1 cellular context compared by ENCODE assay signal in the genomic region with DNA sequence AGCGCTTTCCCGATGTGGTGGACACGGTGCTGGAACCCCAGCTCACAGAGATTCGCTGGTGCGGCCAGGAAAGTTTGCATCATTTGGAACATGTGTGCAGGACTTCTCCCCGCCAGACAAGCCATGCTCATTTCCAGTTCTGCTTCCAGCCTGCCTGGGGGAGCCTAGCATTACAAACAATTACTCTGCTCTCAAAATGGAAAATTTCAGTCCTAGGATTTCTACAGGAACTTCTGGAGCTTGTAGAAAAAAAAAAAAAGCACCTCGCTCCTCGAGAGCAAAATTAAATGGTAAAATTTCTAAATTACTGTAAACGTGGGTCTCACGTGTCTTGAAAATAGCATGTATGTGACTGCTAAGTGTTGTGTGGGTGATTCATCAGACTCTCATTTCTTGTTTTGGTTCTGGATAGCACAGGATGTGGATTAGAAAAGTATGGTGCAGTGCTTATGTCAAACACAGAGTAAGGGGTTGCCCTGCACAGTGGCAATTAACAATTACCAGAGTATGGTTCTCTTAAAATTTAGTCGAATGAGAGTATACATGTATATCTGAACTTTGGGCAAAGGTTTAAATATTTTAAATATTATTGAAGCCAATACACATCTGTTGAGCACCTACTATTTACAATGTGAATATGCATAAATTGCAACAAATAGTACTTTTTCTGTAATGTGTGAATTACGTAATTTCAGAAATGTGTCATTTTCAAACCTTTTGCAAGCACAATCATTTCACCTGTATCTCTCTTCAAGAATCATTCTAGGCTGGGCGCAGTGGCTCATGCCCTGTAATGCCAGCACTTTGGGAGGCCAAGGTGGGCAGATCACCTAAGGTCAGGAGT.
TF ChIP-seq lines count a peak whose summit lies in the region.

No MANE protein-coding gene starts in this region.

TF ChIP-seq in GM12878, 131 proteins besides CTCF, POLR2A, EP300 and RAD21 (continued from another document and continues in another):
- TF ChIP-seq, protein P1, sequence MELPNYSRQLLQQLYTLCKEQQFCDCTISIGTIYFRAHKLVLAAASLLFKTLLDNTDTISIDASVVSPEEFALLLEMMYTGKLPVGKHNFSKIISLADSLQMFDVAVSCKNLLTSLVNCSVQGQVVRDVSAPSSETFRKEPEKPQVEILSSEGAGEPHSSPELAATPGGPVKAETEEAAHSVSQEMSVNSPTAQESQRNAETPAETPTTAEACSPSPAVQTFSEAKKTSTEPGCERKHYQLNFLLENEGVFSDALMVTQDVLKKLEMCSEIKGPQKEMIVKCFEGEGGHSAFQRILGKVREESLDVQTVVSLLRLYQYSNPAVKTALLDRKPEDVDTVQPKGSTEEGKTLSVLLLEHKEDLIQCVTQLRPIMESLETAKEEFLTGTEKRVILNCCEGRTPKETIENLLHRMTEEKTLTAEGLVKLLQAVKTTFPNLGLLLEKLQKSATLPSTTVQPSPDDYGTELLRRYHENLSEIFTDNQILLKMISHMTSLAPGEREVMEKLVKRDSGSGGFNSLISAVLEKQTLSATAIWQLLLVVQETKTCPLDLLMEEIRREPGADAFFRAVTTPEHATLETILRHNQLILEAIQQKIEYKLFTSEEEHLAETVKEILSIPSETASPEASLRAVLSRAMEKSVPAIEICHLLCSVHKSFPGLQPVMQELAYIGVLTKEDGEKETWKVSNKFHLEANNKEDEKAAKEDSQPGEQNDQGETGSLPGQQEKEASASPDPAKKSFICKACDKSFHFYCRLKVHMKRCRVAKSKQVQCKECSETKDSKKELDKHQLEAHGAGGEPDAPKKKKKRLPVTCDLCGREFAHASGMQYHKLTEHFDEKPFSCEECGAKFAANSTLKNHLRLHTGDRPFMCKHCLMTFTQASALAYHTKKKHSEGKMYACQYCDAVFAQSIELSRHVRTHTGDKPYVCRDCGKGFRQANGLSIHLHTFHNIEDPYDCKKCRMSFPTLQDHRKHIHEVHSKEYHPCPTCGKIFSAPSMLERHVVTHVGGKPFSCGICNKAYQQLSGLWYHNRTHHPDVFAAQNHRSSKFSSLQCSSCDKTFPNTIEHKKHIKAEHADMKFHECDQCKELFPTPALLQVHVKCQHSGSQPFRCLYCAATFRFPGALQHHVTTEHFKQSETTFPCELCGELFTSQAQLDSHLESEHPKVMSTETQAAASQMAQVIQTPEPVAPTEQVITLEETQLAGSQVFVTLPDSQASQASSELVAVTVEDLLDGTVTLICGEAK (IDR thresholded peaks at IDR 0.05; ENCODE audit: borderline replicate concordance): no peak
- TF ChIP-seq TCF7 (IDR thresholded peaks at IDR 0.05; ENCODE audit: borderline replicate concordance) (no peak), IRF4 (IDR thresholded peaks at IDR 0.05; ENCODE audit: low read depth, low read length) (0 out of 2 replicates have a peak, but pooled peaks have one; percentile 10), SMARCA5 (IDR thresholded peaks at IDR 0.05) (no peak), CBFB (IDR thresholded peaks at IDR 0.05; ENCODE audit: low read depth) (peak; percentile 35; the same call in 1 of the 2 replicates), SIX5 (IDR thresholded peaks at IDR 0.05; ENCODE audit: low read depth, low read length, severe bottlenecking) (no peak), RB1 (IDR thresholded peaks at IDR 0.05; ENCODE audit: borderline replicate concordance) (no peak), NFYA (IDR thresholded peaks at IDR 0.05; ENCODE audit: borderline replicate concordance, low read depth, low read length) (no peak), HCFC1 (IDR thresholded peaks at IDR 0.05; ENCODE audit: low read length) (no peak), MEF2A (IDR thresholded peaks at IDR 0.05; ENCODE audit: insufficient read depth, low read depth, low read length) (no peak), PAX8 (IDR thresholded peaks at IDR 0.05) (no peak), TAF1 (IDR thresholded peaks at IDR 0.05; ENCODE audit: borderline replicate concordance, low read depth, low read length) (no peak), STAT1 (conservative IDR thresholded peaks at IDR 0.05) (no peak), SMC3 (IDR thresholded peaks at IDR 0.05; ENCODE audit: borderline replicate concordance, low read length) (no peak), FOXM1 (IDR thresholded peaks at IDR 0.05; ENCODE audit: low read depth, low read length) (peak; percentile 78; the same call in 1 of the 2 replicates), RUNX3 (IDR thresholded peaks at IDR 0.05; ENCODE audit: low read length) (peak; percentile 65), BACH1 (IDR thresholded peaks at IDR 0.05; ENCODE audit: borderline replicate concordance) (no peak; the same call in 1 of the 2 replicates), NRF1 (conservative IDR thresholded peaks at IDR 0.05; ENCODE audit: low read depth, low read length) (no peak), MEF2B (IDR thresholded peaks at IDR 0.05; ENCODE audit: partially characterized antibody, poor library complexity, severe bottlenecking) (peak; percentile 67), SPI1 (IDR thresholded peaks at IDR 0.05; ENCODE audit: borderline replicate concordance, insufficient read depth, low read depth, low read length) (peak; percentile 28; the same call in 1 of the 2 replicates), CHD2 (IDR thresholded peaks at IDR 0.05; ENCODE audit: borderline replicate concordance, low read depth, low read length) (no peak)
- TF ChIP-seq, protein P2, sequence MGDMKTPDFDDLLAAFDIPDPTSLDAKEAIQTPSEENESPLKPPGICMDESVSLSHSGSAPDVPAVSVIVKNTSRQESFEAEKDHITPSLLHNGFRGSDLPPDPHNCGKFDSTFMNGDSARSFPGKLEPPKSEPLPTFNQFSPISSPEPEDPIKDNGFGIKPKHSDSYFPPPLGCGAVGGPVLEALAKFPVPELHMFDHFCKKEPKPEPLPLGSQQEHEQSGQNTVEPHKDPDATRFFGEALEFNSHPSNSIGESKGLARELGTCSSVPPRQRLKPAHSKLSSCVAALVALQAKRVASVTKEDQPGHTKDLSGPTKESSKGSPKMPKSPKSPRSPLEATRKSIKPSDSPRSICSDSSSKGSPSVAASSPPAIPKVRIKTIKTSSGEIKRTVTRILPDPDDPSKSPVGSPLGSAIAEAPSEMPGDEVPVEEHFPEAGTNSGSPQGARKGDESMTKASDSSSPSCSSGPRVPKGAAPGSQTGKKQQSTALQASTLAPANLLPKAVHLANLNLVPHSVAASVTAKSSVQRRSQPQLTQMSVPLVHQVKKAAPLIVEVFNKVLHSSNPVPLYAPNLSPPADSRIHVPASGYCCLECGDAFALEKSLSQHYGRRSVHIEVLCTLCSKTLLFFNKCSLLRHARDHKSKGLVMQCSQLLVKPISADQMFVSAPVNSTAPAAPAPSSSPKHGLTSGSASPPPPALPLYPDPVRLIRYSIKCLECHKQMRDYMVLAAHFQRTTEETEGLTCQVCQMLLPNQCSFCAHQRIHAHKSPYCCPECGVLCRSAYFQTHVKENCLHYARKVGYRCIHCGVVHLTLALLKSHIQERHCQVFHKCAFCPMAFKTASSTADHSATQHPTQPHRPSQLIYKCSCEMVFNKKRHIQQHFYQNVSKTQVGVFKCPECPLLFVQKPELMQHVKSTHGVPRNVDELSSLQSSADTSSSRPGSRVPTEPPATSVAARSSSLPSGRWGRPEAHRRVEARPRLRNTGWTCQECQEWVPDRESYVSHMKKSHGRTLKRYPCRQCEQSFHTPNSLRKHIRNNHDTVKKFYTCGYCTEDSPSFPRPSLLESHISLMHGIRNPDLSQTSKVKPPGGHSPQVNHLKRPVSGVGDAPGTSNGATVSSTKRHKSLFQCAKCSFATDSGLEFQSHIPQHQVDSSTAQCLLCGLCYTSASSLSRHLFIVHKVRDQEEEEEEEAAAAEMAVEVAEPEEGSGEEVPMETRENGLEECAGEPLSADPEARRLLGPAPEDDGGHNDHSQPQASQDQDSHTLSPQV (IDR thresholded peaks at IDR 0.05): no peak
- TF ChIP-seq, protein P3, sequence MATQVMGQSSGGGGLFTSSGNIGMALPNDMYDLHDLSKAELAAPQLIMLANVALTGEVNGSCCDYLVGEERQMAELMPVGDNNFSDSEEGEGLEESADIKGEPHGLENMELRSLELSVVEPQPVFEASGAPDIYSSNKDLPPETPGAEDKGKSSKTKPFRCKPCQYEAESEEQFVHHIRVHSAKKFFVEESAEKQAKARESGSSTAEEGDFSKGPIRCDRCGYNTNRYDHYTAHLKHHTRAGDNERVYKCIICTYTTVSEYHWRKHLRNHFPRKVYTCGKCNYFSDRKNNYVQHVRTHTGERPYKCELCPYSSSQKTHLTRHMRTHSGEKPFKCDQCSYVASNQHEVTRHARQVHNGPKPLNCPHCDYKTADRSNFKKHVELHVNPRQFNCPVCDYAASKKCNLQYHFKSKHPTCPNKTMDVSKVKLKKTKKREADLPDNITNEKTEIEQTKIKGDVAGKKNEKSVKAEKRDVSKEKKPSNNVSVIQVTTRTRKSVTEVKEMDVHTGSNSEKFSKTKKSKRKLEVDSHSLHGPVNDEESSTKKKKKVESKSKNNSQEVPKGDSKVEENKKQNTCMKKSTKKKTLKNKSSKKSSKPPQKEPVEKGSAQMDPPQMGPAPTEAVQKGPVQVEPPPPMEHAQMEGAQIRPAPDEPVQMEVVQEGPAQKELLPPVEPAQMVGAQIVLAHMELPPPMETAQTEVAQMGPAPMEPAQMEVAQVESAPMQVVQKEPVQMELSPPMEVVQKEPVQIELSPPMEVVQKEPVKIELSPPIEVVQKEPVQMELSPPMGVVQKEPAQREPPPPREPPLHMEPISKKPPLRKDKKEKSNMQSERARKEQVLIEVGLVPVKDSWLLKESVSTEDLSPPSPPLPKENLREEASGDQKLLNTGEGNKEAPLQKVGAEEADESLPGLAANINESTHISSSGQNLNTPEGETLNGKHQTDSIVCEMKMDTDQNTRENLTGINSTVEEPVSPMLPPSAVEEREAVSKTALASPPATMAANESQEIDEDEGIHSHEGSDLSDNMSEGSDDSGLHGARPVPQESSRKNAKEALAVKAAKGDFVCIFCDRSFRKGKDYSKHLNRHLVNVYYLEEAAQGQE (IDR thresholded peaks at IDR 0.05; ENCODE audit: low read depth, low read length): no peak
- TF ChIP-seq, protein P4, sequence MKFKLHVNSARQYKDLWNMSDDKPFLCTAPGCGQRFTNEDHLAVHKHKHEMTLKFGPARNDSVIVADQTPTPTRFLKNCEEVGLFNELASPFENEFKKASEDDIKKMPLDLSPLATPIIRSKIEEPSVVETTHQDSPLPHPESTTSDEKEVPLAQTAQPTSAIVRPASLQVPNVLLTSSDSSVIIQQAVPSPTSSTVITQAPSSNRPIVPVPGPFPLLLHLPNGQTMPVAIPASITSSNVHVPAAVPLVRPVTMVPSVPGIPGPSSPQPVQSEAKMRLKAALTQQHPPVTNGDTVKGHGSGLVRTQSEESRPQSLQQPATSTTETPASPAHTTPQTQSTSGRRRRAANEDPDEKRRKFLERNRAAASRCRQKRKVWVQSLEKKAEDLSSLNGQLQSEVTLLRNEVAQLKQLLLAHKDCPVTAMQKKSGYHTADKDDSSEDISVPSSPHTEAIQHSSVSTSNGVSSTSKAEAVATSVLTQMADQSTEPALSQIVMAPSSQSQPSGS (IDR thresholded peaks at IDR 0.05; ENCODE audit: low read length): peak; percentile 50
- TF ChIP-seq, protein P5, sequence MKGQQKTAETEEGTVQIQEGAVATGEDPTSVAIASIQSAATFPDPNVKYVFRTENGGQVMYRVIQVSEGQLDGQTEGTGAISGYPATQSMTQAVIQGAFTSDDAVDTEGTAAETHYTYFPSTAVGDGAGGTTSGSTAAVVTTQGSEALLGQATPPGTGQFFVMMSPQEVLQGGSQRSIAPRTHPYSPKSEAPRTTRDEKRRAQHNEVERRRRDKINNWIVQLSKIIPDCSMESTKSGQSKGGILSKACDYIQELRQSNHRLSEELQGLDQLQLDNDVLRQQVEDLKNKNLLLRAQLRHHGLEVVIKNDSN (IDR thresholded peaks at IDR 0.05; ENCODE audit: borderline replicate concordance, extremely low read length, insufficient read depth, low read depth, low read length): no peak
- TF ChIP-seq, protein P6, sequence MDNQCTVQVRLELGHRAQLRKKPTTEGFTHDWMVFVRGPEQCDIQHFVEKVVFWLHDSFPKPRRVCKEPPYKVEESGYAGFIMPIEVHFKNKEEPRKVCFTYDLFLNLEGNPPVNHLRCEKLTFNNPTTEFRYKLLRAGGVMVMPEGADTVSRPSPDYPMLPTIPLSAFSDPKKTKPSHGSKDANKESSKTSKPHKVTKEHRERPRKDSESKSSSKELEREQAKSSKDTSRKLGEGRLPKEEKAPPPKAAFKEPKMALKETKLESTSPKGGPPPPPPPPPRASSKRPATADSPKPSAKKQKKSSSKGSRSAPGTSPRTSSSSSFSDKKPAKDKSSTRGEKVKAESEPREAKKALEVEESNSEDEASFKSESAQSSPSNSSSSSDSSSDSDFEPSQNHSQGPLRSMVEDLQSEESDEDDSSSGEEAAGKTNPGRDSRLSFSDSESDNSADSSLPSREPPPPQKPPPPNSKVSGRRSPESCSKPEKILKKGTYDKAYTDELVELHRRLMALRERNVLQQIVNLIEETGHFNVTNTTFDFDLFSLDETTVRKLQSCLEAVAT (IDR thresholded peaks at IDR 0.05): no peak; the same call in 1 of the 2 replicates
- TF ChIP-seq, protein P7, sequence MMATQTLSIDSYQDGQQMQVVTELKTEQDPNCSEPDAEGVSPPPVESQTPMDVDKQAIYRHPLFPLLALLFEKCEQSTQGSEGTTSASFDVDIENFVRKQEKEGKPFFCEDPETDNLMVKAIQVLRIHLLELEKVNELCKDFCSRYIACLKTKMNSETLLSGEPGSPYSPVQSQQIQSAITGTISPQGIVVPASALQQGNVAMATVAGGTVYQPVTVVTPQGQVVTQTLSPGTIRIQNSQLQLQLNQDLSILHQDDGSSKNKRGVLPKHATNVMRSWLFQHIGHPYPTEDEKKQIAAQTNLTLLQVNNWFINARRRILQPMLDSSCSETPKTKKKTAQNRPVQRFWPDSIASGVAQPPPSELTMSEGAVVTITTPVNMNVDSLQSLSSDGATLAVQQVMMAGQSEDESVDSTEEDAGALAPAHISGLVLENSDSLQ (IDR thresholded peaks at IDR 0.05): no peak
- TF ChIP-seq, protein P8, sequence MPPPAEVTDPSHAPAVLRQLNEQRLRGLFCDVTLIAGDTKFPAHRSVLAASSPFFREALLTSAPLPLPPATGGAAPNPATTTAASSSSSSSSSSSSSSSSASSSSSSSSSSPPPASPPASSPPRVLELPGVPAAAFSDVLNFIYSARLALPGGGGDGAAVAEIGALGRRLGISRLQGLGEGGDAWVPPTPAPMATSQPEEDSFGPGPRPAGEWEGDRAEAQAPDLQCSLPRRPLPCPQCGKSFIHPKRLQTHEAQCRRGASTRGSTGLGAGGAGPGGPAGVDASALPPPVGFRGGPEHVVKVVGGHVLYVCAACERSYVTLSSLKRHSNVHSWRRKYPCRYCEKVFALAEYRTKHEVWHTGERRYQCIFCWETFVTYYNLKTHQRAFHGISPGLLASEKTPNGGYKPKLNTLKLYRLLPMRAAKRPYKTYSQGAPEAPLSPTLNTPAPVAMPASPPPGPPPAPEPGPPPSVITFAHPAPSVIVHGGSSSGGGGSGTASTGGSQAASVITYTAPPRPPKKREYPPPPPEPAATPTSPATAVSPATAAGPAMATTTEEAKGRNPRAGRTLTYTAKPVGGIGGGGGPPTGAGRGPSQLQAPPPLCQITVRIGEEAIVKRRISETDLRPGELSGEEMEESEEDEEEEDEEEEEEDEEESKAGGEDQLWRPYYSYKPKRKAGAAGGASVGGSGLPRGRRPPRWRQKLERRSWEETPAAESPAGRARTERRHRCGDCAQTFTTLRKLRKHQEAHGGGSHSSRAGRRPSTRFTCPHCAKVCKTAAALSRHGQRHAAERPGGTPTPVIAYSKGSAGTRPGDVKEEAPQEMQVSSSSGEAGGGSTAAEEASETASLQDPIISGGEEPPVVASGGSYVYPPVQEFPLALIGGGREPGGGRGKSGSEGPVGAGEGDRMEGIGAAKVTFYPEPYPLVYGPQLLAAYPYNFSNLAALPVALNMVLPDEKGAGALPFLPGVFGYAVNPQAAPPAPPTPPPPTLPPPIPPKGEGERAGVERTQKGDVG (CRISPR knock-in tag; IDR thresholded peaks at IDR 0.05): no peak
